In genomic region chr1:198155253-198155652, GRCh38 we compare ENCODE assay signal across 10 cellular contexts.
DNase-seq lines count a peak whose midpoint lies in the region; ATAC-seq lines count a peak whose summit lies in the region.
"Had no signal": no experiment of that assay in that cellular context is flagged by ENCODE, and none has a peak within 500 bp of the region (broad histone marks: within the 10 kb centered on the region; RNA-seq: fewer than 3 reads in every experiment).

No MANE protein-coding gene starts in this region.

- DNase-seq in AG08395 (ENCODE audit: low spot score), result peak; percentile 32
- peak; percentile 74 for DNase-seq in HS-27A (ENCODE audit: low read depth)
- DNase-seq in amniotic stem cell (lab: John Stamatoyannopoulos, UW), result peak; percentile 66
- DNase-seq in hepatic stellate cell (ENCODE audit: low spot score), result peak; percentile 49
- DNase-seq in T-helper 2 cell treated with Interferon-gamma antibody and Interleukin-4, amounts not matched to agents 5 μg/mL and 100 μg/mL, for 36 hours (ENCODE audit: low spot score), result no peak
- DNase-seq in medulla oblongata (ENCODE audit: extremely low spot score), result no peak
- DNase-seq: NCI-H1092 had no signal

- H3K4me1 Mint-ChIP-seq in T-helper 2 cell treated with Interferon-gamma antibody and Interleukin-4, amounts not matched to agents 5 μg/mL and 100 μg/mL, for 36 hours (ENCODE audit: low read depth), result peaks cover 17% of the 10 kb centered on the region

- H3K27me3 Mint-ChIP-seq in T-helper 2 cell treated with Interferon-gamma antibody and Interleukin-4, amounts not matched to agents 5 μg/mL and 100 μg/mL, for 36 hours (ENCODE audit: low read depth), result no peaks in the 10 kb centered on the region

- no peak overlapping the region for H3K27ac Mint-ChIP-seq in T-helper 2 cell treated with Interferon-gamma antibody and Interleukin-4, amounts not matched to agents 5 μg/mL and 100 μg/mL, for 36 hours

- no peaks in the 10 kb centered on the region for H3K9me3 Mint-ChIP-seq in T-helper 2 cell treated with Interferon-gamma antibody and Interleukin-4, amounts not matched to agents 5 μg/mL and 100 μg/mL, for 36 hours

- H3K36me3 Mint-ChIP-seq in T-helper 2 cell treated with Interferon-gamma antibody and Interleukin-4, amounts not matched to agents 5 μg/mL and 100 μg/mL, for 36 hours (ENCODE audit: low read depth), result peaks cover 3% of the 10 kb centered on the region

- ATAC-seq in activated CD4-positive, CD25-positive, alpha-beta regulatory T cell treated with anti-CD3 and anti-CD28 coated beads, Interleukin-2, amount 50 U/mL, for 24 hours, result no peak
- no peak for ATAC-seq in HG02885 (IDR thresholded peaks at IDR 0.05; ENCODE audit: poor library complexity, unreplicated experiment)
- ATAC-seq: esophagus mucosa had no signal

- no peak overlapping the region for H3K4me3 Mint-ChIP-seq in T-helper 2 cell treated with Interferon-gamma antibody and Interleukin-4, amounts not matched to agents 5 μg/mL and 100 μg/mL, for 36 hours

Comparison
In these comparisons a context has a peak if more than half of its experiments do, and no peak if none do; other contexts are left out.
1. DNase-seq: peak in AG08395 (single experiment), HS-27A (single experiment), amniotic stem cell (single experiment) and hepatic stellate cell (single experiment); none in T-helper 2 cell treated with Interferon-gamma antibody and Interleukin-4, amounts not matched to agents 5 μg/mL and 100 μg/mL, for 36 hours (single experiment) and medulla oblongata (single experiment).